Comparison of ENCODE assay signal across 23 cellular contexts in the genomic region with DNA sequence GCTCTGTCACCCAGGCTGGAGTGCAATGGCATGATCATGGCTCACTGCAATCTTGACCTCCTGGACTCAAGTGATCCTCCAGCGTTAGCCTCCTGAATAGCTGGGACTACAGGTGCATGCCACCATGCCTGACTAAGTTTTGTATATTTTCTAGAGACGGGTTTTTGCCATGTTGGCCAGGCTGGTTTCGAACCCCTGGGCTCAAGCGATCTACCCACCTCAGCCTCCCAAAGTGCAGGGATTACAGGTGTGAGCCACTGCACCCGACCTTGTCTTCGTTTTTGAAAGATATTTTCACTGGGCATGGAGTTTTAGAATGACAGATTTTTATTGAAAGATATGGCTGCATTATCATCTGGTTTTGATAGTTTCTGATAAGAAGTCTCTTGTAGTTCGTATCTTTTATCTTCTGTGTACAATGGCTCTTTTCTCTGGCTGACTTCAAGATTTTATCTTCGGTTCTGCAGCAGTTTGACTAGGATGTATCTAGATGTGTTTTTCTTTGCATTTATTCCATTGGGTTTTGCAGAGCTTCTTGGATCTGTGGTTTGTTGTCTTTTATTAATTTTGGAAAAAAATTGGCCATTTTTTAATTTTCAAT. TPM values are rescaled to one million over a fixed set of nuclear protein-coding genes. Genes with fewer than 3 reads are reported as not detected.
DNase-seq lines count a peak whose midpoint lies in the region; ATAC-seq and TF ChIP-seq lines count a peak whose summit lies in the region.
"Had no signal": no experiment of that assay in that cellular context is flagged by ENCODE, and none has a peak within 500 bp of the region (broad histone marks: within the 10 kb centered on the region; RNA-seq: fewer than 3 reads in every experiment).

No MANE protein-coding gene starts in this region.

- H3K4me1 ChIP-seq in endodermal cell (ENCODE audit: control insufficient read depth, insufficient read depth, low read length) (no peaks in the 10 kb centered on the region), prostate gland (replicated peaks) (no peaks in the 10 kb centered on the region)

- H3K4me3 ChIP-seq in endodermal cell (ENCODE audit: low read length): no peak overlapping the region
- H3K4me3 ChIP-seq in prostate gland: no peak overlapping the region

- no peaks in the 10 kb centered on the region for H3K9me3 ChIP-seq in T-helper 17 cell (ENCODE audit: control insufficient read depth, low read length, poor library complexity, severe bottlenecking)
- H3K9me3 ChIP-seq in endodermal cell (ENCODE audit: control insufficient read depth, low read length): peaks cover 12% of the 10 kb centered on the region
- H3K9me3 ChIP-seq in prostate gland: no peaks in the 10 kb centered on the region

- H3K36me3 Mint-ChIP-seq in T-helper 17 cell (ENCODE audit: low read depth) (no peaks in the 10 kb centered on the region), endodermal cell (ENCODE audit: low read depth) (no peaks in the 10 kb centered on the region)
- peaks cover 74% of the 10 kb centered on the region for H3K36me3 Mint-ChIP-seq in natural killer cell treated with Interleukin-12 subunit alpha and Interleukin-12 subunit beta and Interleukin-15 and Interleukin-18, amount 100 ng/mL, for 72 hours

- H3K4me1 Mint-ChIP-seq in T-helper 17 cell (peaks cover 2% of the 10 kb centered on the region), endodermal cell (no peaks in the 10 kb centered on the region)
- H3K4me1 Mint-ChIP-seq in natural killer cell treated with Interleukin-12 subunit alpha and Interleukin-12 subunit beta and Interleukin-15 and Interleukin-18, amount 100 ng/mL, for 72 hours (ENCODE audit: low read depth in 2 of 2): peaks cover 59 to 69% of the 10 kb centered on the region in 2 donors

- peak overlapping the region; percentile 49 for H3K27ac Mint-ChIP-seq in T-helper 17 cell
- no peak overlapping the region for H3K27ac Mint-ChIP-seq in endodermal cell
- H3K27ac Mint-ChIP-seq in natural killer cell treated with Interleukin-12 subunit alpha and Interleukin-12 subunit beta and Interleukin-15 and Interleukin-18, amount 100 ng/mL, for 72 hours: peak overlapping the region; percentile 70 to 73
- H3K27ac Mint-ChIP-seq: CD8-positive, alpha-beta T cell had no signal

- ATAC-seq in T-helper 17 cell: no peak
- no peak for ATAC-seq in natural killer cell treated with Interleukin-12 subunit alpha and Interleukin-12 subunit beta and Interleukin-15 and Interleukin-18, amount 100 ng/mL, for 72 hours
- no peak for ATAC-seq in GM19023 (IDR thresholded peaks at IDR 0.05; ENCODE audit: unreplicated experiment)
- ATAC-seq: CD8-positive, alpha-beta T cell had no signal

- WGBS in endodermal cell (ENCODE audit: insufficient coverage in 1 of 2, insufficient read length in 1 of 2), 2 experiments: 84 to 88% methylated on average over 6 to 8 of the region's 8 CpGs
- WGBS in prostate gland: 60% methylated on average over 8 of the region's 8 CpGs

- H3K27me3 ChIP-seq in endodermal cell (ENCODE audit: control insufficient read depth, insufficient read depth, low read length, poor library complexity, severe bottlenecking): no peaks in the 10 kb centered on the region
- H3K27me3 ChIP-seq in prostate gland (replicated peaks; ENCODE audit: insufficient read depth): no peaks in the 10 kb centered on the region

- no peaks in the 10 kb centered on the region for H3K27me3 Mint-ChIP-seq in T-helper 17 cell
- H3K27me3 Mint-ChIP-seq in endodermal cell (ENCODE audit: insufficient read depth): peaks cover 38% of the 10 kb centered on the region
- H3K27me3 Mint-ChIP-seq in natural killer cell treated with Interleukin-12 subunit alpha and Interleukin-12 subunit beta and Interleukin-15 and Interleukin-18, amount 100 ng/mL, for 72 hours: no peaks in the 10 kb centered on the region

- peak; percentile 15 for DNase-seq in activated CD8-positive, alpha-beta memory T cell treated with anti-CD3 and anti-CD28 coated beads, Interleukin-2, amount 50 U/mL, for 48 hours
- DNase-seq in activated CD8-positive, alpha-beta memory T cell treated with anti-CD3 and anti-CD28 coated beads, Interleukin-2, amount 50 U/mL, for 4 hours: no peak
- no peak for DNase-seq in T-helper 17 cell
- peak; percentile 10 for DNase-seq in endodermal cell
- no peak for DNase-seq in natural killer cell treated with Interleukin-12 subunit alpha and Interleukin-12 subunit beta and Interleukin-15 and Interleukin-18, amount 100 ng/mL, for 72 hours (ENCODE audit: low spot score)
- no peak for DNase-seq in prostate gland (ENCODE audit: low spot score)
- no peak for DNase-seq in GOT3 (lab: John Stamatoyannopoulos, UW)
- DNase-seq: AML-193, C1 segment of cervical spinal cord, H7, Kasumi-1, MM.1S, NCI-H1048, NCI-H1417 treated with DMSO at 0.1 percent for 48 hours, NCI-H187, NCI-H446, NCI-H526, Right ventricle myocardium superior had no signal

- intact Hi-C loops in prostate gland (cut with DNase I): no loop called here

- H3K9ac ChIP-seq in endodermal cell (ENCODE audit: extremely low read depth, low read length, poor library complexity, severe bottlenecking): no peak overlapping the region

- TF ChIP-seq CTCF in endodermal cell (conservative IDR thresholded peaks at IDR 0.05): no peak
- no peak for TF ChIP-seq CTCF in prostate gland (IDR thresholded peaks at IDR 0.05)

- H3K4me3 Mint-ChIP-seq in T-helper 17 cell: no peak overlapping the region
- H3K4me3 Mint-ChIP-seq in endodermal cell: no peak overlapping the region
- H3K4me3 Mint-ChIP-seq in natural killer cell treated with Interleukin-12 subunit alpha and Interleukin-12 subunit beta and Interleukin-15 and Interleukin-18, amount 100 ng/mL, for 72 hours: peak overlapping the region; percentile 55
- H3K4me3 Mint-ChIP-seq: CD8-positive, alpha-beta T cell had no signal

- H3K9me3 Mint-ChIP-seq in endodermal cell: peaks cover 17% of the 10 kb centered on the region
- peaks cover 13% of the 10 kb centered on the region for H3K9me3 Mint-ChIP-seq in natural killer cell treated with Interleukin-12 subunit alpha and Interleukin-12 subunit beta and Interleukin-15 and Interleukin-18, amount 100 ng/mL, for 72 hours

- no peak overlapping the region for H3K27ac ChIP-seq in endodermal cell (ENCODE audit: low read depth, low read length)
- H3K27ac ChIP-seq in prostate gland: no peak overlapping the region

- H3K36me3 ChIP-seq in endodermal cell (ENCODE audit: control insufficient read depth, insufficient read depth, low read length) (no peaks in the 10 kb centered on the region), prostate gland (no peaks in the 10 kb centered on the region)

- TF ChIP-seq POLR2A in prostate gland (IDR thresholded peaks at IDR 0.05): no peak

RNA-seq across cellular contexts. Expression of gene ADGRG5, which starts 14.6 kb away (rescaled TPM):
- total RNA-seq in T-helper 17 cell (1 to 10 TPM; 1.6 to 2.8 TPM), endodermal cell (1 to 10 TPM; 3.6 to 4.8 TPM), prostate gland (1 to 10 TPM in 1 of 2 donors, under 1 TPM in 1; 0.27 to 3.3 TPM)
- polyA plus RNA-seq in endodermal cell (2013, experiment 1 of 2): 0.93 TPM
- 0.29 TPM for polyA plus RNA-seq in endodermal cell (2013, experiment 2 of 2)
- total RNA-seq in natural killer cell treated with Interleukin-12 subunit alpha and Interleukin-12 subunit beta and Interleukin-15 and Interleukin-18, amount 100 ng/mL, for 72 hours: 10 to 100 TPM; 86.8 to 95.0 TPM
- total RNA-seq: A172, G401 had no signal
- polyA plus RNA-seq: AG04450 had no signal

RNA-seq across cellular contexts. Expression of gene CCDC102A, which starts 20.7 kb away (rescaled TPM):
- total RNA-seq in T-helper 17 cell (1 to 10 TPM; 3.1 to 4.9 TPM), endodermal cell (1 to 10 TPM; 6.7 to 9.8 TPM), prostate gland (10 to 100 TPM; 22.5 to 26.8 TPM)
- polyA plus RNA-seq in endodermal cell (2013, experiment 1 of 2): 5.0 TPM
- polyA plus RNA-seq in endodermal cell (2013, experiment 2 of 2): 5.5 TPM
- total RNA-seq in natural killer cell treated with Interleukin-12 subunit alpha and Interleukin-12 subunit beta and Interleukin-15 and Interleukin-18, amount 100 ng/mL, for 72 hours: 10 to 100 TPM; 13.9 to 21.5 TPM

Comparison
In these comparisons a context has a peak if more than half of its experiments do, and no peak if none do; other contexts are left out.
1. DNase-seq: peak in activated CD8-positive, alpha-beta memory T cell treated with anti-CD3 and anti-CD28 coated beads, Interleukin-2, amount 50 U/mL, for 48 hours (single experiment) and endodermal cell (single experiment); none in activated CD8-positive, alpha-beta memory T cell treated with anti-CD3 and anti-CD28 coated beads, Interleukin-2, amount 50 U/mL, for 4 hours (single experiment), T-helper 17 cell (0 of 3), natural killer cell treated with Interleukin-12 subunit alpha and Interleukin-12 subunit beta and Interleukin-15 and Interleukin-18, amount 100 ng/mL, for 72 hours (single experiment), prostate gland (single experiment) and GOT3 (single experiment).
2. RNA of gene ADGRG5, which starts 14.6 kb away (total RNA-seq): 86.8 to 95.0 TPM in natural killer cell treated with Interleukin-12 subunit alpha and Interleukin-12 subunit beta and Interleukin-15 and Interleukin-18, amount 100 ng/mL, for 72 hours; 3.6 to 4.8 TPM in endodermal cell, 0.27 to 3.3 TPM in prostate gland and 1.6 to 2.8 TPM in T-helper 17 cell; every median in the first group is over 10 times any median in the second.